ENCODE assay signal across 6 cellular contexts in the genomic region with DNA sequence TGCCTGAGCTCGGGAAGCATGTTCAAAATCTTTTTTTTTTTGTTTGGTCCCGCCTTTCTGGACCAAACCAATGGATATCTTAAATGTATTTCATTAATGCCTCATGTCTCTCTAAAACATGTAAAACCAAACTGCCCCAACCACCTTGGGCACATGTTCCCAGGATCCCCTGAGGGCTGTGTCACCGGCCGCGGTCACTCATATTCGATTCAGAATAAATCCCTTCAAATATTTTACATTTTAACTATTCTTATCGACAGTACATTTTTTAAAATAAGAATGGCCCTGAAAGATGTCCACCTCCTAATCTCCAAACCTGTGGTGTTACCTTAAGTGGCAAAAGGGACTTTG. TPM values are rescaled to one million over a fixed set of nuclear protein-coding genes. Genes with fewer than 3 reads are reported as not detected.
A peak's percentile ranks its signal among the peaks of the same experiment; 100 is the strongest.
DNase-seq lines count a peak whose midpoint lies in the region; ATAC-seq, FAIRE-seq and TF ChIP-seq lines count a peak whose summit lies in the region.

No MANE protein-coding gene starts in this region.

- H3K79me2 ChIP-seq in PC-3 (ENCODE audit: low read length) = peaks cover 43% of the 10 kb centered on the region

- H3K4me3 ChIP-seq in A549 = peak overlapping the region; percentile 83; the same call in 2 of the 3 replicates
- peak overlapping the region; percentile 88 for H3K4me3 ChIP-seq in PC-3 (ENCODE audit: low read length)
- H3K4me3 ChIP-seq in gastroesophageal sphincter = peak overlapping the region in 1 of 2 donors; percentile 95

- peaks cover 1% of the 10 kb centered on the region; the same call in 1 of the 2 replicates for H3K36me3 ChIP-seq in PC-3 (ENCODE audit: low read depth, low read length)
- peaks cover 0 to 37% of the 10 kb centered on the region in 2 donors for H3K36me3 ChIP-seq in gastroesophageal sphincter

- no peak for TF ChIP-seq RAD21 in A549 (conservative IDR thresholded peaks at IDR 0.05 in 1 of 2, IDR thresholded peaks at IDR 0.05 in 1 of 2)

- TF ChIP-seq CTCF in A549 (IDR thresholded peaks at IDR 0.05) (no peak), PC-3 (conservative IDR thresholded peaks at IDR 0.05; ENCODE audit: low read depth, low read length) (no peak), gastroesophageal sphincter (IDR thresholded peaks at IDR 0.05) (no peak)

- POLR2A ChIA-PET in A549 (lab: Yijun Ruan, JAX) (no interaction called here), PC-3 (lab: Charles Lee; ENCODE audit: unreplicated experiment) (no interaction called here)

- H3K27ac ChIP-seq in A549 (peak overlapping the region; percentile 97; a peak in 4 of 6 replicates), PC-3 (ENCODE audit: low read length) (no peak overlapping the region), gastroesophageal sphincter (peak overlapping the region in 3 of 4 donors; percentile 77 to 99 (median 79))

- H3K9me3 ChIP-seq in A549 (no peaks in the 10 kb centered on the region), PC-3 (ENCODE audit: low read length) (no peaks in the 10 kb centered on the region), gastroesophageal sphincter (no peaks in the 10 kb centered on the region)

- CTCF ChIA-PET in A549 (lab: Yijun Ruan, JAX) = interaction anchor here (1.1 to 7.4 kb wide), 2 partner anchors 13 to 57 kb away, joined by 3 to 55 read pairs; no protein-coding TSS in a partner anchor
- CTCF ChIA-PET in PC-3 (lab: Charles Lee) = no interaction called here

- TF ChIP-seq EP300 in A549 (IDR thresholded peaks at IDR 0.05) = no peak
- TF ChIP-seq EP300 in gastroesophageal sphincter (IDR thresholded peaks at IDR 0.05) = no peak

- no peak for DNase-seq in A549 (ENCODE audit: low read depth in 1 of 2, low spot score in 1 of 2)
- DNase-seq in PC-3 = peak; percentile 24
- DNase-seq in SW 1271 (lab: John Stamatoyannopoulos, UW) = no peak
- no peak for DNase-seq in retina

- ATAC-seq in A549 (no peak), PC-3 (no peak), gastroesophageal sphincter (no peak), GM18867 (IDR thresholded peaks at IDR 0.05; ENCODE audit: unreplicated experiment) (no peak)

- no peaks in the 10 kb centered on the region for H3F3A ChIP-seq in PC-3 (ENCODE audit: low read length, unreplicated experiment)

- no TSS peak for BruUV-seq in PC-3 (replicated peaks; lab: Mats Ljungman, UMichigan)

- H2AFZ ChIP-seq in PC-3 (ENCODE audit: low read length) = no peak overlapping the region

- intact Hi-C loops in PC-3 (cut with micrococcal nuclease) = loop anchor here (5.0 kb wide), 1 partner anchor 38 kb away; no protein-coding TSS in a partner anchor

- TF ChIP-seq POLR2A in A549 (IDR thresholded peaks at IDR 0.05; ENCODE audit: low read length) = no peak
- TF ChIP-seq POLR2A in gastroesophageal sphincter (IDR thresholded peaks at IDR 0.05) = no peak

- 88% methylated on average over 7 of the region's 7 CpGs for WGBS in A549 (ENCODE audit: missing lambda C conversion rate)
- WGBS in gastroesophageal sphincter (ENCODE audit: low coverage in 1 of 2), 2 donors = 67 to 72% methylated on average over 6 of the region's 7 CpGs

- peak overlapping the region; percentile 100; the same call in 1 of the 2 replicates for H3K9ac ChIP-seq in PC-3 (ENCODE audit: low read length)

- H3K4me2 ChIP-seq in A549 = peak overlapping the region; percentile 88
- peak overlapping the region; percentile 100 for H3K4me2 ChIP-seq in PC-3 (ENCODE audit: low read length)

- H3K4me1 ChIP-seq in A549 (peaks cover 15% of the 10 kb centered on the region; the same call in 2 of the 3 replicates), PC-3 (ENCODE audit: insufficient read depth, low read length) (peaks cover 12% of the 10 kb centered on the region), gastroesophageal sphincter (peaks cover 0 to 64% (median 28%) of the 10 kb centered on the region in 3 donors)

- H3K9me2 ChIP-seq in PC-3 (replicated peaks; ENCODE audit: low read length) = no peaks in the 10 kb centered on the region

- H3K27me3 ChIP-seq in PC-3 (ENCODE audit: low read length) (no peaks in the 10 kb centered on the region), gastroesophageal sphincter (no peaks in the 10 kb centered on the region)

- FAIRE-seq in A549 (lab: Jason Lieb, UNC) = no peak

- H4K20me1 ChIP-seq in PC-3 (ENCODE audit: low read length) = no peaks in the 10 kb centered on the region

TF ChIP-seq in A549, 52 proteins besides CTCF, POLR2A, EP300 and RAD21:
- TF ChIP-seq MAZ (IDR thresholded peaks at IDR 0.05; ENCODE audit: borderline replicate concordance, low read depth, low read length) (no peak), TP53 (CRISPR knock-in tag; IDR thresholded peaks at IDR 0.05) (no peak), HDAC2 (IDR thresholded peaks at IDR 0.05) (no peak), NR3C1 (IDR thresholded peaks at IDR 0.05) (no peak), BHLHE40 (IDR thresholded peaks at IDR 0.05; ENCODE audit: low read depth, low read length) (no peak)

RNA-seq across cellular contexts. Expression of a gene that starts 2.1 kb away (rescaled TPM):
- polyA plus RNA-seq in A549 (2011; rRNA removed) (85.8 and 108 TPM in 2 replicates), A549 (2017; fragmentation: RNase III; extraction: RNeasy Plus Mini Kit Qiagen cat#74134 plus additional on column Dnase treatment) (131 to 135 TPM (median 135 TPM) in 3 replicates)
- 179 and 244 TPM in 2 replicates for polyA plus RNA-seq in A549 (2012; cell fraction: cytosol; rRNA removed)
- polyA plus RNA-seq in A549 (2012; cell fraction: nucleus; rRNA removed) = 443 and 610 TPM in 2 replicates
- 52.4 and 83.7 TPM in 2 replicates for polyA minus RNA-seq in A549 (2011; rRNA and poly(A)+ RNA removed)
- total RNA-seq in PC-3 (2014; rRNA removed) (258 and 300 TPM in 2 replicates), gastroesophageal sphincter (100 to 1,000 TPM; 243 to 354 (median 264) TPM)

RNA-seq across cellular contexts. Expression of a gene that starts 30.4 kb away (rescaled TPM):
- 56.3 and 63.3 TPM in 2 replicates for polyA plus RNA-seq in A549 (2011; rRNA removed)
- polyA plus RNA-seq in A549 (2012; cell fraction: cytosol; rRNA removed) = 189 and 255 TPM in 2 replicates
- polyA plus RNA-seq in A549 (2012; cell fraction: nucleus; rRNA removed) = 141 and 185 TPM in 2 replicates
- polyA plus RNA-seq in A549 (2017; fragmentation: RNase III; extraction: RNeasy Plus Mini Kit Qiagen cat#74134 plus additional on column Dnase treatment) = 86.9 to 96.3 TPM (median 88.2 TPM) in 3 replicates
- polyA minus RNA-seq in A549 (2011; rRNA and poly(A)+ RNA removed) = 71.6 and 81.9 TPM in 2 replicates
- total RNA-seq in PC-3 (2014; rRNA removed) = 128 and 167 TPM in 2 replicates
- 10 to 100 TPM; 41.1 to 68.0 (median 53.8) TPM for total RNA-seq in gastroesophageal sphincter

RNA-seq across cellular contexts. Expression of a gene that starts 32.4 kb away (rescaled TPM):
- polyA plus RNA-seq in A549 (2011; rRNA removed) = 0.30 and 0.32 TPM in 2 replicates
- 0.29 and 0.49 TPM in 2 replicates for polyA plus RNA-seq in A549 (2012; cell fraction: cytosol; rRNA removed)
- 2.3 and 2.6 TPM in 2 replicates for polyA plus RNA-seq in A549 (2012; cell fraction: nucleus; rRNA removed)
- polyA plus RNA-seq in A549 (2017; fragmentation: RNase III; extraction: RNeasy Plus Mini Kit Qiagen cat#74134 plus additional on column Dnase treatment) = 0.47 to 1.1 TPM (median 1.0 TPM) in 3 replicates
- polyA minus RNA-seq in A549 (2011; rRNA and poly(A)+ RNA removed) = 0.15 and 0.37 TPM in 2 replicates
- 1.0 and 1.5 TPM in 2 replicates for total RNA-seq in PC-3 (2014; rRNA removed)
- under 1 TPM in 3 of 4 donors, not detected in 1; 0.13 to 0.69 (median 0.20) TPM for total RNA-seq in gastroesophageal sphincter

RNA-seq across cellular contexts. Expression of a gene that starts 54.9 kb away (rescaled TPM):
- polyA plus RNA-seq in A549 (2011; rRNA removed) (23.4 and 28.9 TPM in 2 replicates), A549 (2017; fragmentation: RNase III; extraction: RNeasy Plus Mini Kit Qiagen cat#74134 plus additional on column Dnase treatment) (34.3 to 39.4 TPM (median 38.9 TPM) in 3 replicates)
- 43.5 and 48.7 TPM in 2 replicates for polyA plus RNA-seq in A549 (2012; cell fraction: cytosol; rRNA removed)
- polyA plus RNA-seq in A549 (2012; cell fraction: nucleus; rRNA removed) = 275 TPM in 2 replicates
- 40.7 and 47.5 TPM in 2 replicates for polyA minus RNA-seq in A549 (2011; rRNA and poly(A)+ RNA removed)
- total RNA-seq in PC-3 (2014; rRNA removed) (53.0 and 91.0 TPM in 2 replicates), gastroesophageal sphincter (10 to 100 TPM; 23.4 to 55.9 (median 43.1) TPM)

RNA-seq across cellular contexts. Expression of a gene that starts 55.6 kb away (rescaled TPM):
- 1.7 and 2.2 TPM in 2 replicates for polyA plus RNA-seq in A549 (2011; rRNA removed)
- polyA plus RNA-seq in A549 (2012; cell fraction: cytosol; rRNA removed) = 3.6 and 5.1 TPM in 2 replicates
- polyA plus RNA-seq in A549 (2012; cell fraction: nucleus; rRNA removed) = 25.7 and 39.4 TPM in 2 replicates
- 2.6 to 4.2 TPM (median 3.5 TPM) in 3 replicates for polyA plus RNA-seq in A549 (2017; fragmentation: RNase III; extraction: RNeasy Plus Mini Kit Qiagen cat#74134 plus additional on column Dnase treatment)
- polyA minus RNA-seq in A549 (2011; rRNA and poly(A)+ RNA removed) = 0.50 and 0.97 TPM in 2 replicates
- total RNA-seq in PC-3 (2014; rRNA removed) = 1.4 and 2.4 TPM in 2 replicates
- 1 to 10 TPM in 3 of 4 donors, under 1 TPM in 1; 0.81 to 2.1 (median 1.1) TPM for total RNA-seq in gastroesophageal sphincter
